Comparison of ENCODE assay signal across 29 cellular contexts in genomic region chr12:75699251-75699650, GRCh38.
"Had no signal": no experiment of that assay in that cellular context is flagged by ENCODE, and none has a peak within 500 bp of the region (broad histone marks: within the 10 kb centered on the region; RNA-seq: fewer than 3 reads in every experiment).

No MANE protein-coding gene starts in this region.

- H3K27ac Mint-ChIP-seq: activated CD4-positive, alpha-beta T cell treated with anti-CD3 and anti-CD28 coated beads, Interleukin-2, amount 10 ng/mL, durations not matched to agents 7 days and 5 days; activated CD8-positive, alpha-beta memory T cell treated with anti-CD3 and anti-CD28 coated beads, Interleukin-2, amount 10 ng/mL, durations not matched to agents 7 days and 5 days; activated CD8-positive, alpha-beta T cell treated with anti-CD3 and anti-CD28 coated beads for 36 hours; activated naive CD4-positive, alpha-beta T cell treated with anti-CD3 and anti-CD28 coated beads, Interleukin-2, amount 50 U/mL, for 72 hours; activated T-helper 17 cell treated with anti-CD3 and anti-CD28 coated beads, Interleukin-2, amount 50 U/mL, for 72 hours; memory B cell; T-helper 2 cell treated with Interferon-gamma antibody and Interleukin-4, amounts not matched to agents 5 μg/mL and 100 μg/mL, for 36 hours had no signal

- H3K4me3 ChIP-seq: esophagus squamous epithelium, gastroesophageal sphincter, mucosa of descending colon, right lobe of liver, skin epidermis, testis, vagina had no signal

- H3K9me3 ChIP-seq: esophagus squamous epithelium, gastroesophageal sphincter, mucosa of descending colon, right lobe of liver, testis, vagina had no signal

- H3K36me3 Mint-ChIP-seq: activated naive CD4-positive, alpha-beta T cell treated with anti-CD3 and anti-CD28 coated beads, Interleukin-2, amount 50 U/mL, for 72 hours; brain; memory B cell had no signal

- H3K4me1 ChIP-seq: esophagus squamous epithelium, gastroesophageal sphincter, right lobe of liver, testis, vagina had no signal

- H3K4me3 Mint-ChIP-seq: activated CD4-positive, alpha-beta T cell treated with anti-CD3 and anti-CD28 coated beads, Interleukin-2, amount 10 ng/mL, durations not matched to agents 7 days and 5 days; activated CD8-positive, alpha-beta memory T cell treated with anti-CD3 and anti-CD28 coated beads, Interleukin-2, amount 10 ng/mL, durations not matched to agents 7 days and 5 days; activated CD8-positive, alpha-beta T cell treated with anti-CD3 and anti-CD28 coated beads for 36 hours; activated T-helper 17 cell treated with anti-CD3 and anti-CD28 coated beads, Interleukin-2, amount 50 U/mL, for 72 hours; brain; memory B cell; neural crest cell; T-helper 2 cell treated with Interferon-gamma antibody and Interleukin-4, amounts not matched to agents 5 μg/mL and 100 μg/mL, for 36 hours had no signal

- H3K9me3 Mint-ChIP-seq: activated CD4-positive, alpha-beta T cell treated with anti-CD3 and anti-CD28 coated beads, Interleukin-2, amount 10 ng/mL, durations not matched to agents 7 days and 5 days; activated CD8-positive, alpha-beta T cell treated with anti-CD3 and anti-CD28 coated beads for 36 hours; activated naive CD4-positive, alpha-beta T cell treated with anti-CD3 and anti-CD28 coated beads, Interleukin-2, amount 50 U/mL, for 72 hours; activated T-helper 17 cell treated with anti-CD3 and anti-CD28 coated beads, Interleukin-2, amount 50 U/mL, for 72 hours; memory B cell; T-helper 2 cell treated with Interferon-gamma antibody and Interleukin-4, amounts not matched to agents 5 μg/mL and 100 μg/mL, for 36 hours had no signal

- H3K27me3 Mint-ChIP-seq: activated CD8-positive, alpha-beta T cell treated with anti-CD3 and anti-CD28 coated beads for 36 hours; activated T-helper 17 cell treated with anti-CD3 and anti-CD28 coated beads, Interleukin-2, amount 50 U/mL, for 72 hours had no signal

- H3K27ac ChIP-seq: esophagus squamous epithelium, gastroesophageal sphincter, right lobe of liver, skin epidermis, testis, vagina, VCaP had no signal

- DNase-seq: activated CD4-positive, alpha-beta T cell treated with anti-CD3 and anti-CD28 coated beads, Interleukin-2, amount 10 ng/mL, durations not matched to agents 7 days and 5 days; activated CD4-positive, CD25-positive, alpha-beta regulatory T cell treated with anti-CD3 and anti-CD28 coated beads, Interleukin-2, amount 50 U/mL, for 72 hours; activated CD8-positive, alpha-beta memory T cell treated with anti-CD3 and anti-CD28 coated beads, Interleukin-2, amount 10 ng/mL, durations not matched to agents 7 days and 5 days; activated CD8-positive, alpha-beta T cell treated with anti-CD3 and anti-CD28 coated beads for 36 hours; activated T-cell treated with anti-CD3 and anti-CD28 coated beads for 4 hours; aorta; central memory CD4-positive, alpha-beta T cell; effector memory CD4-positive, alpha-beta T cell; esophagus squamous epithelium; head of caudate nucleus; islet precursor cell; mucosa of descending colon; occipital lobe; posterior cingulate gyrus; right lobe of liver; stimulated activated CD4-positive, alpha-beta T cell treated with anti-CD3 and anti-CD28 coated beads, Interleukin-4, amount 100 ng/mL, for 1 hour; stimulated activated naive CD4-positive, alpha-beta T cell; testis; trophoblast cell had no signal

- H3K27me3 ChIP-seq: esophagus squamous epithelium, gastroesophageal sphincter, right lobe of liver, testis, vagina had no signal

- H3K36me3 ChIP-seq: esophagus squamous epithelium, gastroesophageal sphincter, right lobe of liver, vagina had no signal

- ATAC-seq: activated CD8-positive, alpha-beta memory T cell treated with anti-CD3 and anti-CD28 coated beads, Interleukin-2, amount 10 ng/mL, durations not matched to agents 7 days and 5 days; activated CD8-positive, alpha-beta T cell treated with anti-CD3 and anti-CD28 coated beads for 36 hours; activated naive CD4-positive, alpha-beta T cell treated with anti-CD3 and anti-CD28 coated beads, Interleukin-2, amount 50 U/mL, for 72 hours; activated T-helper 17 cell treated with anti-CD3 and anti-CD28 coated beads, Interleukin-2, amount 50 U/mL, for 72 hours; gastroesophageal sphincter; mucosa of descending colon had no signal
